In genomic region chrX:47746446-47746845, GRCh38 we compare ENCODE assay signal across 17 cellular contexts.
A peak's percentile ranks its signal among the peaks of the same experiment; 100 is the strongest.
DNase-seq lines count a peak whose midpoint lies in the region; ATAC-seq, FAIRE-seq and TF ChIP-seq lines count a peak whose summit lies in the region.
"Had no signal": no experiment of that assay in that cellular context is flagged by ENCODE, and none has a peak within 500 bp of the region (broad histone marks: within the 10 kb centered on the region; RNA-seq: fewer than 3 reads in every experiment).

No MANE protein-coding gene starts in this region.

- H2AFZ ChIP-seq in PC-9: no peak overlapping the region

- no peaks in the 10 kb centered on the region for H3K36me3 Mint-ChIP-seq in CD8-positive, alpha-beta T cell
- H3K36me3 Mint-ChIP-seq: CD14-positive monocyte; CD4-positive, alpha-beta memory T cell had no signal

- no peaks in the 10 kb centered on the region for H3K27me3 ChIP-seq in SJCRH30
- H3K27me3 ChIP-seq in left lung: no peaks in the 10 kb centered on the region
- H3K27me3 ChIP-seq in CD8-positive, alpha-beta T cell (ENCODE audit: insufficient read depth, low read length): no peaks in the 10 kb centered on the region
- H3K27me3 ChIP-seq in PC-9 (ENCODE audit: insufficient read depth, low read depth): no peaks in the 10 kb centered on the region

- no peaks in the 10 kb centered on the region for H3K9me2 ChIP-seq in PC-9 (ENCODE audit: insufficient read depth)

- POLR2A ChIA-PET in CD8-positive, alpha-beta T cell (lab: Charles Lee): no interaction called here
- POLR2A ChIA-PET in PC-9 (lab: Charles Lee; ENCODE audit: unreplicated experiment): no interaction called here

- peaks cover 4% of the 10 kb centered on the region for H3K27me3 Mint-ChIP-seq in CD8-positive, alpha-beta T cell (ENCODE audit: low read depth)

- no peaks in the 10 kb centered on the region for H3K79me2 ChIP-seq in PC-9 (ENCODE audit: low read depth)

- H3K4me1 ChIP-seq in SJCRH30: peaks cover 33% of the 10 kb centered on the region
- H3K4me1 ChIP-seq in left lung: no peaks in the 10 kb centered on the region
- no peaks in the 10 kb centered on the region for H3K4me1 ChIP-seq in CD8-positive, alpha-beta T cell (ENCODE audit: insufficient read depth, low read length)
- no peaks in the 10 kb centered on the region for H3K4me1 ChIP-seq in PC-9 (replicated peaks; ENCODE audit: insufficient read depth)
- H3K4me1 ChIP-seq: HAP-1 had no signal

- H3K27ac Mint-ChIP-seq in CD8-positive, alpha-beta T cell: no peak overlapping the region
- H3K27ac Mint-ChIP-seq: CD14-positive monocyte; CD4-positive, alpha-beta memory T cell had no signal

- DNase-seq in SJCRH30: peak; percentile 30 to 62
- DNase-seq in choroid plexus epithelial cell (ENCODE audit: low read depth): peak; percentile 83
- DNase-seq in left lung: no peak
- peak; percentile 23 for DNase-seq in smooth muscle cell of the brain vasculature (ENCODE audit: low read depth, low spot score)
- DNase-seq in CD8-positive, alpha-beta T cell: no peak
- DNase-seq in frontal cortex (ENCODE audit: low spot score in 2 of 2): no peak
- no peak for DNase-seq in PC-9
- DNase-seq: 8988T; Calu3; CD4-positive, alpha-beta memory T cell; DMS79 treated with DMSO at 0.1 percent for 48 hours had no signal

- CTCF ChIA-PET in CD8-positive, alpha-beta T cell (lab: Charles Lee): no interaction called here
- CTCF ChIA-PET in PC-9 (lab: Charles Lee): no interaction called here

- intact Hi-C loops in left lung (cut with DNase I) (no loop called here), PC-9 (cut with micrococcal nuclease; ENCODE audit: unreplicated experiment) (no loop called here)
- intact Hi-C loops in CD8-positive, alpha-beta T cell (cut with DNase I, micrococcal nuclease): no loop called here

- H3K36me3 ChIP-seq in SJCRH30 (no peaks in the 10 kb centered on the region), left lung (no peaks in the 10 kb centered on the region), PC-9 (ENCODE audit: low read depth) (no peaks in the 10 kb centered on the region)
- no peaks in the 10 kb centered on the region for H3K36me3 ChIP-seq in CD8-positive, alpha-beta T cell (ENCODE audit: insufficient read depth, low read length)
- H3K36me3 ChIP-seq: BLaER1, HAP-1 had no signal

- no peak overlapping the region for H3K4me3 Mint-ChIP-seq in CD8-positive, alpha-beta T cell
- H3K4me3 Mint-ChIP-seq: CD14-positive monocyte; CD4-positive, alpha-beta memory T cell had no signal

- H4K20me1 ChIP-seq in PC-9 (ENCODE audit: insufficient read depth): no peaks in the 10 kb centered on the region
- H4K20me1 ChIP-seq: BLaER1 had no signal

- H3K4me3 ChIP-seq in SJCRH30: no peak overlapping the region
- no peak overlapping the region for H3K4me3 ChIP-seq in choroid plexus epithelial cell (ENCODE audit: low read depth, low read length)
- no peak overlapping the region for H3K4me3 ChIP-seq in left lung
- H3K4me3 ChIP-seq in CD8-positive, alpha-beta T cell (ENCODE audit: low read depth, low read length): no peak overlapping the region
- no peak overlapping the region for H3K4me3 ChIP-seq in PC-9
- H3K4me3 ChIP-seq: BLaER1, GM12878, HAP-1 had no signal

- FAIRE-seq in frontal cortex (lab: Jason Lieb, UNC): no peak
- FAIRE-seq: GM12878, H1, HepG2 had no signal

- H3K4me1 Mint-ChIP-seq in CD8-positive, alpha-beta T cell (ENCODE audit: low read depth): no peaks in the 10 kb centered on the region
- H3K4me1 Mint-ChIP-seq: CD4-positive, alpha-beta memory T cell had no signal

- H3K9me3 ChIP-seq in SJCRH30 (replicated peaks) (no peaks in the 10 kb centered on the region), left lung (no peaks in the 10 kb centered on the region), PC-9 (ENCODE audit: insufficient read depth, low read depth) (no peaks in the 10 kb centered on the region)
- no peaks in the 10 kb centered on the region for H3K9me3 ChIP-seq in CD8-positive, alpha-beta T cell (ENCODE audit: low read length)
- H3K9me3 ChIP-seq: BLaER1, HAP-1 had no signal

- H3K27ac ChIP-seq in SJCRH30: peak overlapping the region; percentile 34
- H3K27ac ChIP-seq in left lung: no peak overlapping the region
- no peak overlapping the region for H3K27ac ChIP-seq in CD8-positive, alpha-beta T cell (ENCODE audit: low read depth, low read length)
- no peak overlapping the region for H3K27ac ChIP-seq in PC-9
- H3K27ac ChIP-seq: BLaER1 had no signal

- H3K4me2 ChIP-seq in PC-9: no peak overlapping the region
- H3K4me2 ChIP-seq: BLaER1 had no signal

- peak; percentile 25 for ATAC-seq in left lung
- no peak for ATAC-seq in CD8-positive, alpha-beta T cell
- ATAC-seq: GM12878, HepG2 had no signal

- H3F3A ChIP-seq in PC-9 (ENCODE audit: insufficient read depth, low read depth): no peaks in the 10 kb centered on the region

- BruUV-seq in PC-9 (replicated peaks; lab: Mats Ljungman, UMichigan): no TSS peak

- H3K9me3 Mint-ChIP-seq in CD8-positive, alpha-beta T cell: no peaks in the 10 kb centered on the region
- H3K9me3 Mint-ChIP-seq: CD14-positive monocyte had no signal

- TF ChIP-seq CTCF in choroid plexus epithelial cell (conservative IDR thresholded peaks at IDR 0.05; ENCODE audit: low read depth, low read length): no peak
- TF ChIP-seq CTCF in left lung (IDR thresholded peaks at IDR 0.05): no peak
- TF ChIP-seq CTCF in CD8-positive, alpha-beta T cell (IDR thresholded peaks at IDR 0.05): no peak
- TF ChIP-seq CTCF in PC-9 (conservative IDR thresholded peaks at IDR 0.05): no peak

Comparison
In these comparisons a context has a peak if more than half of its experiments do, and no peak if none do; other contexts are left out.
1. DNase-seq: peak in SJCRH30 (2 of 2), choroid plexus epithelial cell (single experiment) and smooth muscle cell of the brain vasculature (single experiment); none in left lung (0 of 2), CD8-positive, alpha-beta T cell (0 of 7), frontal cortex (0 of 2) and PC-9 (0 of 2).